ENCODE assay signal across 28 cellular contexts in the genomic region with DNA sequence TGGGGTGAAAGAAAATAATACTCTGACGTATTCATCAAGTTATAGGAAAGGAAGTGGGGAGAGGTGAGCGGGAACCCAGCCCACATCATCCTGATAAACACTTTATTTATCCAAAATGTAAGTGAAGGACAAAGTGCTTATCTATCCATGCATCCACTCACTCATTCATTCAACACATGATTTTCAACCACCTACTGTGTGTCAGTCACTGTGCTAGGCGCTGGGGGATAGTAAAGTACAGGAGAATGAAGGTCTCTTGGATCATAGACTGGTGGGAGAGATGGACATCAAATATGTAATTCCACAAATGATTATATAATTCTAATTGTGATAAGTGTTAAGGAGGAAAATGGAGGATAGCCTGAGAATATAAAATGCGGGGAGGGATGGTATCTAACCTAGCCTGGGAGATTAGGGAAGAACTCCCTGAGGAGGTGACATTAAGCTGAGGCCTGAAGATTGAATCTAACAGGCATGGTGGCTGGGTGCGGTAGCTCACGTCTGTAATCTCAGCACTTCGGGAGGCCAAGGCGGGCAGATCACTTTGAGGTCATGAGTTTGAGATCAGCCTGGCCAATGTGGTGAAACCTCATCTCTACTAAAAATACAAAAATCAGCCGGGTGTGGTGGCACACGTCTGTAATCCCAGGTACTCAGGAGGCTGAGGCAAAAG.
"Had no signal": no experiment of that assay in that cellular context is flagged by ENCODE, and none has a peak within 500 bp of the region (broad histone marks: within the 10 kb centered on the region; RNA-seq: fewer than 3 reads in every experiment).

No MANE protein-coding gene starts in this region.

- H3K4me1 ChIP-seq: left lung, lower lobe of right lung, parathyroid adenoma, right atrium auricular region, right lobe of liver, testis, thyroid gland, uterus had no signal

- H3K9me3 ChIP-seq: left lung, lower lobe of right lung, neutrophil, right atrium auricular region, right lobe of liver, stomach, testis, thyroid gland, uterus had no signal

- FAIRE-seq: islet of Langerhans, kidney had no signal

- H3K9ac ChIP-seq: neural progenitor cell, parathyroid adenoma had no signal

- H3K4me2 ChIP-seq: neural progenitor cell had no signal

- H3K27ac ChIP-seq: left lung, lower lobe of right lung, neural progenitor cell, neutrophil, parathyroid adenoma, right atrium auricular region, right lobe of liver, stomach, testis, thyroid gland, uterus had no signal

- H3K79me2 ChIP-seq: parathyroid adenoma had no signal

- H3K4me3 ChIP-seq: left lung, lower lobe of right lung, neural progenitor cell, right atrium auricular region, right lobe of liver, stomach, testis, thyroid gland, uterus had no signal

- H2AFZ ChIP-seq: neural progenitor cell, parathyroid adenoma had no signal

- DNase-seq: hippocampal formation; immature natural killer cell; kidney; left colon; left lung; lower lobe of right lung; mammary epithelial cell; mesenchymal stem cell; naive B cell; natural killer cell; nephron progenitor cell; occipital lobe; right lobe of liver; stimulated activated CD4-positive, alpha-beta T cell treated with anti-CD3 and anti-CD28 coated beads, Interleukin-12 subunit alpha, Interleukin-12 subunit beta, amount 100 ng/mL, for 4 hours; stimulated activated CD4-positive, alpha-beta T cell treated with anti-CD3 and anti-CD28 coated beads, Interleukin-15, amount 100 ng/mL, for 24 hours; stimulated activated CD4-positive, alpha-beta T cell treated with anti-CD3 and anti-CD28 coated beads, Interleukin-2, amount 100 ng/mL, for 24 hours; stimulated activated CD4-positive, alpha-beta T cell treated with anti-CD3 and anti-CD28 coated beads, Interleukin-4, amount 100 ng/mL, for 1 hour; stimulated activated naive B cell treated with anti-CD40 and anti-IgM and Interleukin-4, amounts not matched to agents 10 μg/mL and 1 μg/mL and 100 μg/mL, for 72 hours; stimulated activated naive CD8-positive, alpha-beta T cell treated with anti-CD3 and anti-CD28 coated beads, Interleukin-15, Interleukin-2, amounts not matched to agents 100 U/mL and 50 U/mL, for 24 hours; stomach; testis; thyroid gland; uterus had no signal

- ATAC-seq: left colon; left lung; lower lobe of right lung; natural killer cell; right lobe of liver; stimulated activated naive B cell treated with anti-CD40 and anti-IgM and Interleukin-4, amounts not matched to agents 10 μg/mL and 1 μg/mL and 100 μg/mL, for 72 hours; stimulated activated naive CD8-positive, alpha-beta T cell treated with anti-CD3 and anti-CD28 coated beads, Interleukin-15, Interleukin-2, amounts not matched to agents 100 U/mL and 50 U/mL, for 24 hours had no signal

- H3K36me3 ChIP-seq: left lung, lower lobe of right lung, neural progenitor cell, neutrophil, right atrium auricular region, right lobe of liver, stomach, thyroid gland, uterus had no signal

- H3K27me3 ChIP-seq: left lung, neural progenitor cell, neutrophil, right atrium auricular region, right lobe of liver, stomach, testis, thyroid gland, uterus had no signal
